ENCODE assay signal across 8 cellular contexts in the genomic region with DNA sequence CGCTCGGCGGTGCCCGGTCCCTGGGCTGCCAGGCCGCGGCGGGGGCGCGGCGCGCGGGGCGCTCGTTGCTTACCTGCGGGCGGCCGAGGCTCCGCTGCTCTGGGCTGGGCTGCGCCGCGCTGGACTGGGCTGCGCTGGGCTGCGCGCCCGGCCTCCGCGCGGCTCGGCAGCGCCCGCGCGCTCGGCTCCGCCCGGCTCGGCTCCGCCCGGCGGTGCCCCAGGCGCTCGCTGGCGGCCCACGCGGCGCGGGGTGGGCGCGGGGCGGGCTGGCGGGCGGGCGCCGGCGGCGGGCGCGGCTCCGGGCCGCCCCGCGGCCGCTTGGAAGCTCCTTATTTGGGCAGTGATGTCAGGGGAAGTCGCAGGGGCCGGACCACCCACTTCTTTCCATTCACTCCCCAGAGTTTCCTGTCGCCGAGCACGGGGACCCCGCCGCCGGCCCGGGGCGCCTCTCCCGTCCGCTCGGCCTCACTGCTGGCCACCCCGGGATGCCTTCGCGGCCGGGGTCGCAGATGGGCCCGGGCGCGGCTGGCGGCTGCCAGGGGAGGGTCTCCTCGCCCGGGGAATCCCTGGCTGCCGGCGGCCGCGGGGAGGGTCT.
DNase-seq lines count a peak whose midpoint lies in the region; ATAC-seq and TF ChIP-seq lines count a peak whose summit lies in the region.

No MANE protein-coding gene starts in this region.

- H3K9me3 Mint-ChIP-seq in activated T-helper 1 cell treated with anti-CD3 and anti-CD28 coated beads, Interleukin-12 subunit alpha, Interleukin-12 subunit beta, Interleukin-2, Interleukin-4 antibody, amounts not matched to agents 30 ng/mL and 10 ng/mL and 1 ng/mL, durations not matched to agents 14 hours and 24 hours and 36 hours, result no peaks in the 10 kb centered on the region

- peaks cover 37% of the 10 kb centered on the region for H3K36me3 Mint-ChIP-seq in activated T-helper 1 cell treated with anti-CD3 and anti-CD28 coated beads, Interleukin-12 subunit alpha, Interleukin-12 subunit beta, Interleukin-2, Interleukin-4 antibody, amounts not matched to agents 30 ng/mL and 10 ng/mL and 1 ng/mL, durations not matched to agents 14 hours and 24 hours and 36 hours (ENCODE audit: low read depth)

- H4K8ac ChIP-seq in neuronal stem cell (ENCODE audit: low read depth, low read length), result no peak overlapping the region

- peak overlapping the region; percentile 86 for H3K18ac ChIP-seq in neuronal stem cell (ENCODE audit: low read length)

- H3K27ac ChIP-seq in neuronal stem cell (replicated peaks; ENCODE audit: low read length) (no peak overlapping the region), substantia nigra (ENCODE audit: low read depth, low read length, poor library complexity, severe bottlenecking) (peak overlapping the region; percentile 79)

- H3K23ac ChIP-seq in neuronal stem cell (ENCODE audit: low read depth, low read length, poor library complexity), result no peak overlapping the region

- H3K4me3 ChIP-seq in NT2/D1 (ENCODE audit: insufficient read length, low read depth), result peak overlapping the region; percentile 76
- H3K4me3 ChIP-seq in fibroblast of the aortic adventitia (ENCODE audit: low read depth, low read length), result peak overlapping the region; percentile 66
- peak overlapping the region; percentile 39 to 83 for H3K4me3 ChIP-seq in neuronal stem cell (ENCODE audit: low read length in 2 of 2)

- H3K27me3 Mint-ChIP-seq in activated T-helper 1 cell treated with anti-CD3 and anti-CD28 coated beads, Interleukin-12 subunit alpha, Interleukin-12 subunit beta, Interleukin-2, Interleukin-4 antibody, amounts not matched to agents 30 ng/mL and 10 ng/mL and 1 ng/mL, durations not matched to agents 14 hours and 24 hours and 36 hours (ENCODE audit: insufficient read depth), result no peaks in the 10 kb centered on the region

- no peak overlapping the region for H3K14ac ChIP-seq in neuronal stem cell (ENCODE audit: low read length)

- peak overlapping the region; percentile 65 for H3K27ac Mint-ChIP-seq in activated T-helper 1 cell treated with anti-CD3 and anti-CD28 coated beads, Interleukin-12 subunit alpha, Interleukin-12 subunit beta, Interleukin-2, Interleukin-4 antibody, amounts not matched to agents 30 ng/mL and 10 ng/mL and 1 ng/mL, durations not matched to agents 14 hours and 24 hours and 36 hours

- no peak for TF ChIP-seq CTCF in fibroblast of the aortic adventitia (IDR thresholded peaks at IDR 0.05; ENCODE audit: insufficient read depth, low read length)

- no CpG with 5 or more reads among the region's 91 CpGs for WGBS in neuronal stem cell (ENCODE audit: extremely low coverage in 2 of 2, insufficient read length in 2 of 2, insufficient replicate concordance in 1 of 2), 2 donors

- H3K4me2 ChIP-seq in neuronal stem cell (ENCODE audit: insufficient read depth, low read length, poor library complexity, severe bottlenecking), result peak overlapping the region; percentile 94

- H3K4me1 ChIP-seq in NT2/D1 (ENCODE audit: insufficient read depth, insufficient read length), result peaks cover 27% of the 10 kb centered on the region
- H3K4me1 ChIP-seq in neuronal stem cell (ENCODE audit: control insufficient read depth in 2 of 2, insufficient read depth in 1 of 2, low read depth in 1 of 2, low read length in 2 of 2), result peaks cover 3 to 10% of the 10 kb centered on the region in 2 donors

- ATAC-seq in HG02938 (IDR thresholded peaks at IDR 0.05; ENCODE audit: unreplicated experiment), result peak; percentile 73

- peaks cover 24% of the 10 kb centered on the region for H3K27me3 ChIP-seq in NT2/D1 (ENCODE audit: insufficient read depth, insufficient read length)
- H3K27me3 ChIP-seq in neuronal stem cell (ENCODE audit: control insufficient read depth in 3 of 3, insufficient read depth in 3 of 3, low read depth in 1 of 3, low read length in 3 of 3), result peaks cover 7 to 52% (median 35%) of the 10 kb centered on the region in 3 experiments

- H2AFZ ChIP-seq in neuronal stem cell (ENCODE audit: low read length), result peak overlapping the region; percentile 91

- H2BK120ac ChIP-seq in neuronal stem cell (ENCODE audit: low read depth, low read length), result no peak overlapping the region

- H2BK12ac ChIP-seq in neuronal stem cell (ENCODE audit: low read length), result no peak overlapping the region

- H3K4me3 Mint-ChIP-seq in activated T-helper 1 cell treated with anti-CD3 and anti-CD28 coated beads, Interleukin-12 subunit alpha, Interleukin-12 subunit beta, Interleukin-2, Interleukin-4 antibody, amounts not matched to agents 30 ng/mL and 10 ng/mL and 1 ng/mL, durations not matched to agents 14 hours and 24 hours and 36 hours, result peak overlapping the region; percentile 70

- DNase-seq in NCI-H2227 (lab: John Stamatoyannopoulos, UW; ENCODE audit: unreplicated experiment) (peak; percentile 47), NCI-H2227 treated with DMSO at 0.1 percent for 48 hours (lab: John Stamatoyannopoulos, UW) (no peak), NT2/D1 (ENCODE audit: low read depth, low spot score) (no peak), fibroblast of the aortic adventitia (ENCODE audit: low read depth) (peak; percentile 56), neuronal stem cell (ENCODE audit: low spot score) (peak; percentile 72), substantia nigra (lab: John Stamatoyannopoulos, UW) (peak in 44 of 49 donors; percentile 19 to 82 (median 56))
- peak; percentile 73 for DNase-seq in activated T-helper 1 cell treated with anti-CD3 and anti-CD28 coated beads, Interleukin-12 subunit alpha, Interleukin-12 subunit beta, Interleukin-2, Interleukin-4 antibody, amounts not matched to agents 30 ng/mL and 10 ng/mL and 1 ng/mL, durations not matched to agents 14 hours and 24 hours and 36 hours (ENCODE audit: low spot score)

- H3K9ac ChIP-seq in NT2/D1 (ENCODE audit: insufficient read length, low read depth), result peak overlapping the region; percentile 72
- peak overlapping the region; percentile 83 for H3K9ac ChIP-seq in neuronal stem cell (ENCODE audit: low read depth, low read length, poor library complexity)

- no peak overlapping the region for H3K4ac ChIP-seq in neuronal stem cell (ENCODE audit: low read length)

- H3K36me3 ChIP-seq in NT2/D1 (ENCODE audit: insufficient read depth, insufficient read length, low read length) (peaks cover 5% of the 10 kb centered on the region), neuronal stem cell (replicated peaks in 1 of 2; ENCODE audit: control insufficient read depth in 2 of 2, insufficient read depth in 2 of 2, low read length in 2 of 2) (peaks cover 0 to 2% of the 10 kb centered on the region in 2 donors)

- H2BK15ac ChIP-seq in neuronal stem cell (ENCODE audit: low read length), result no peak overlapping the region

- H4K91ac ChIP-seq in neuronal stem cell (ENCODE audit: low read depth, low read length, poor library complexity), result no peak overlapping the region

- H2BK5ac ChIP-seq in neuronal stem cell (ENCODE audit: low read length), result no peak overlapping the region

- H3K79me1 ChIP-seq in neuronal stem cell (ENCODE audit: low read depth, low read length), result no peaks in the 10 kb centered on the region

- no peak overlapping the region for H2AK5ac ChIP-seq in neuronal stem cell (ENCODE audit: low read depth, low read length)

- intact Hi-C loops in activated T-helper 1 cell treated with anti-CD3 and anti-CD28 coated beads, Interleukin-12 subunit alpha, Interleukin-12 subunit beta, Interleukin-2, Interleukin-4 antibody, amounts not matched to agents 30 ng/mL and 10 ng/mL and 1 ng/mL, durations not matched to agents 14 hours and 24 hours and 36 hours (cut with micrococcal nuclease), result loop anchor here (1.0 to 2.0 kb wide), 4 partner anchors 8 to 258 kb away; no protein-coding TSS in a partner anchor

- H3K4me1 Mint-ChIP-seq in activated T-helper 1 cell treated with anti-CD3 and anti-CD28 coated beads, Interleukin-12 subunit alpha, Interleukin-12 subunit beta, Interleukin-2, Interleukin-4 antibody, amounts not matched to agents 30 ng/mL and 10 ng/mL and 1 ng/mL, durations not matched to agents 14 hours and 24 hours and 36 hours (ENCODE audit: low read depth), result peaks cover 83% of the 10 kb centered on the region

- H3K9me3 ChIP-seq in NT2/D1 (ENCODE audit: insufficient read depth, low read length), result no peaks in the 10 kb centered on the region
- peaks cover 0 to 3% of the 10 kb centered on the region in 2 donors for H3K9me3 ChIP-seq in neuronal stem cell (replicated peaks in 1 of 2; ENCODE audit: control insufficient read depth in 2 of 2, insufficient read depth in 1 of 2, low read depth in 1 of 2, low read length in 2 of 2)

Comparison
In these comparisons a context has a peak if more than half of its experiments do, and no peak if none do; other contexts are left out.
1. DNase-seq: peak in NCI-H2227 (single experiment), activated T-helper 1 cell treated with anti-CD3 and anti-CD28 coated beads, Interleukin-12 subunit alpha, Interleukin-12 subunit beta, Interleukin-2, Interleukin-4 antibody, amounts not matched to agents 30 ng/mL and 10 ng/mL and 1 ng/mL, durations not matched to agents 14 hours and 24 hours and 36 hours (single experiment), fibroblast of the aortic adventitia (single experiment), neuronal stem cell (single experiment) and substantia nigra (44 of 49); none in NCI-H2227 treated with DMSO at 0.1 percent for 48 hours (single experiment) and NT2/D1 (single experiment).
2. Peak in every context shown above with its lines, with median percentiles within 50 percentile points of each other: H3K4me3 ChIP-seq.